Comparison of ENCODE assay signal across 10 cellular contexts in the genomic region with DNA sequence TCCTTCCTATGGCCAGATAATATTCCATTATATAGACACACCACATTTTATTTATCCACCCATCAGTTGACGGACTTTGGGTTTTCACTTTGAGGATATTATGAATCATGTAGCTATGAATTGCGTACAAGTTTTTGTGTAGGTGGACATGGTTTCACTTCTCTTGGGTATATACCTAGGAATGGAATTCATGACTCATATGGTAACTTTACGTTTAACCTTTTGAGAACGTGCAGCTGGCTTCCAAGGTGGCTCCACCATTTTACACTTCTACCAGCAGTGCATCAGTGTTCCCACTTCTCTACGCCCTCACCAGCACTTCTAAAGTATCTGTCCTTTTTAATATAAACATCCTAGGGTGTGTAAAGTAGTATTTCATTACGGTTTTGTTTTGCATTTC.
DNase-seq lines count a peak whose midpoint lies in the region; ATAC-seq and TF ChIP-seq lines count a peak whose summit lies in the region.
"Had no signal": no experiment of that assay in that cellular context is flagged by ENCODE, and none has a peak within 500 bp of the region (broad histone marks: within the 10 kb centered on the region; RNA-seq: fewer than 3 reads in every experiment).

No MANE protein-coding gene starts in this region.

- TF ChIP-seq CTCF in type B pancreatic cell (conservative IDR thresholded peaks at IDR 0.05): no peak

- peak; percentile 25 for DNase-seq in stimulated activated naive CD4-positive, alpha-beta T cell treated with Interleukin-2 at 50 U/mL for 16 hours (lab: John Stamatoyannopoulos, UW)
- DNase-seq in stimulated activated naive CD4-positive, alpha-beta T cell (lab: John Stamatoyannopoulos, UW): no peak
- no peak for DNase-seq in type B pancreatic cell (ENCODE audit: extremely low spot score, unreplicated experiment)
- DNase-seq in SKM-1 (lab: John Stamatoyannopoulos, UW; ENCODE audit: unreplicated experiment): no peak
- DNase-seq in Right ventricle myocardium superior: no peak
- no peak for DNase-seq in cerebellar cortex (ENCODE audit: low spot score)
- DNase-seq: amygdala, NCI-H1092 had no signal

- ATAC-seq in HG03066 (IDR thresholded peaks at IDR 0.05; ENCODE audit: low read depth, unreplicated experiment) (peak; percentile 68), Right ventricle myocardium superior (ENCODE audit: poor library complexity) (no peak)
- ATAC-seq in activated T-helper 17 cell treated with anti-CD3 and anti-CD28 coated beads, Interleukin-2, amount 50 U/mL, for 72 hours (replicated peaks): peak; percentile 77

- H3K27me3 Mint-ChIP-seq in activated T-helper 17 cell treated with anti-CD3 and anti-CD28 coated beads, Interleukin-2, amount 50 U/mL, for 72 hours: no peaks in the 10 kb centered on the region
- no peaks in the 10 kb centered on the region for H3K27me3 Mint-ChIP-seq in type B pancreatic cell

- peak overlapping the region; percentile 97 for H3K27ac Mint-ChIP-seq in activated T-helper 17 cell treated with anti-CD3 and anti-CD28 coated beads, Interleukin-2, amount 50 U/mL, for 72 hours
- peak overlapping the region; percentile 60 for H3K27ac Mint-ChIP-seq in type B pancreatic cell

- intact Hi-C loops in Right ventricle myocardium superior (cut with DNase I): no loop called here

- peaks cover 16% of the 10 kb centered on the region for H3K36me3 Mint-ChIP-seq in activated T-helper 17 cell treated with anti-CD3 and anti-CD28 coated beads, Interleukin-2, amount 50 U/mL, for 72 hours (ENCODE audit: low read depth)
- peaks cover 3% of the 10 kb centered on the region for H3K36me3 Mint-ChIP-seq in type B pancreatic cell

- peak overlapping the region; percentile 74 for H3K4me3 Mint-ChIP-seq in activated T-helper 17 cell treated with anti-CD3 and anti-CD28 coated beads, Interleukin-2, amount 50 U/mL, for 72 hours
- H3K4me3 Mint-ChIP-seq in type B pancreatic cell: peak overlapping the region; percentile 7

- peaks cover 4% of the 10 kb centered on the region for H3K9me3 Mint-ChIP-seq in activated T-helper 17 cell treated with anti-CD3 and anti-CD28 coated beads, Interleukin-2, amount 50 U/mL, for 72 hours
- H3K9me3 Mint-ChIP-seq in type B pancreatic cell: no peaks in the 10 kb centered on the region

- peaks cover 36% of the 10 kb centered on the region for H3K4me1 Mint-ChIP-seq in activated T-helper 17 cell treated with anti-CD3 and anti-CD28 coated beads, Interleukin-2, amount 50 U/mL, for 72 hours
- peaks cover 29% of the 10 kb centered on the region for H3K4me1 Mint-ChIP-seq in type B pancreatic cell (ENCODE audit: unreplicated experiment)
